15 cellular contexts compared by ENCODE assay signal in the genomic region with DNA sequence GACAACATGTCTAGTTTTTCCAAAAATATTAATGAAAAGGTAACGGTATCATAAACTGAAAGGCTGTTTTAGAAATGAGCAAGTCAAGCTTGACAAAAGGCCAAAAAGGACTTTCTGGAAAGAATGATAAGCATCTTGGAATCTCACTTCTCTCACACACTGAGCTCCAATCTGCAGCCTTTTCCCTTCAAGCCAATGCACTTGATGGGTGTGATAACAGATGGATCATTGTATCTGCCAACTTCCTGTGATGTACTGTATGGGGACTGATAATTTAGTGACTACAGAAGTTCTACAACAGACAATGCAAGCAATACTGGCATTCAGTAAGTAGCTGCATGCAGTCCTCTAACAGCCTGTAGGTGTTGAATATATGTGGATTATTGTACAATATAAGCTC.
DNase-seq lines count a peak whose midpoint lies in the region; ATAC-seq and TF ChIP-seq lines count a peak whose summit lies in the region.
"Had no signal": no experiment of that assay in that cellular context is flagged by ENCODE, and none has a peak within 500 bp of the region (broad histone marks: within the 10 kb centered on the region; RNA-seq: fewer than 3 reads in every experiment).

No MANE protein-coding gene starts in this region.

- H3K27ac ChIP-seq in mesodermal cell (ENCODE audit: low read depth, low read length, severe bottlenecking) (peak overlapping the region; percentile 30), foreskin keratinocyte (no peak overlapping the region), left lung (no peak overlapping the region)
- H3K27ac ChIP-seq: heart left ventricle, skin epidermis had no signal

- H3K4me3 ChIP-seq in mesodermal cell (ENCODE audit: extremely low read depth, insufficient read depth, low read length, poor library complexity, severe bottlenecking) (no peak overlapping the region), left lung (no peak overlapping the region)
- H3K4me3 ChIP-seq: heart left ventricle, skin epidermis had no signal

- intact Hi-C loops in left lung (cut with DNase I) = no loop called here

- H3K4me3 Mint-ChIP-seq in stimulated activated effector memory CD8-positive, alpha-beta T cell treated with anti-CD3 and anti-CD28 coated beads, Interleukin-12 subunit alpha, Interleukin-12 subunit beta, amount 100 ng/mL, for 72 hours = no peak overlapping the region
- H3K4me3 Mint-ChIP-seq: activated naive CD8-positive, alpha-beta T cell treated with anti-CD3 and anti-CD28 coated beads, Interleukin-2, amount 50 U/mL, for 24 hours had no signal

- no peak overlapping the region for H3K27ac Mint-ChIP-seq in stimulated activated effector memory CD8-positive, alpha-beta T cell treated with anti-CD3 and anti-CD28 coated beads, Interleukin-12 subunit alpha, Interleukin-12 subunit beta, amount 100 ng/mL, for 72 hours
- H3K27ac Mint-ChIP-seq: activated naive CD8-positive, alpha-beta T cell treated with anti-CD3 and anti-CD28 coated beads, Interleukin-2, amount 50 U/mL, for 24 hours had no signal

- no peaks in the 10 kb centered on the region for H3K36me3 Mint-ChIP-seq in stimulated activated effector memory CD8-positive, alpha-beta T cell treated with anti-CD3 and anti-CD28 coated beads, Interleukin-12 subunit alpha, Interleukin-12 subunit beta, amount 100 ng/mL, for 72 hours
- H3K36me3 Mint-ChIP-seq: CD4-positive, alpha-beta memory T cell had no signal

- peak; percentile 87 for DNase-seq in EH (ENCODE audit: low read depth)
- peak; percentile 81 for DNase-seq in NCI-H446 treated with DMSO at 0.1 percent for 48 hours (lab: John Stamatoyannopoulos, UW)
- peak; percentile 95 for DNase-seq in cerebellar cortex (ENCODE audit: low spot score)
- no peak for DNase-seq in globus pallidus (ENCODE audit: low spot score)
- no peak for DNase-seq in stimulated activated effector memory CD8-positive, alpha-beta T cell treated with anti-CD3 and anti-CD28 coated beads, Interleukin-12 subunit alpha, Interleukin-12 subunit beta, amount 100 ng/mL, for 72 hours (ENCODE audit: low spot score in 2 of 2)
- no peak for DNase-seq in foreskin keratinocyte
- no peak for DNase-seq in left lung
- DNase-seq: activated CD4-positive, alpha-beta T cell treated with anti-CD3 and anti-CD28 coated beads for 1 hour; activated naive CD8-positive, alpha-beta T cell treated with anti-CD3 and anti-CD28 coated beads, Interleukin-2, amount 50 U/mL, for 24 hours; activated T-cell treated with anti-CD3 and anti-CD28 coated beads, Interleukin-2, amount 50 U/mL, for 1 hour; CD4-positive, alpha-beta memory T cell; heart left ventricle; NCI-H146 had no signal

- H3K4me1 Mint-ChIP-seq in stimulated activated effector memory CD8-positive, alpha-beta T cell treated with anti-CD3 and anti-CD28 coated beads, Interleukin-12 subunit alpha, Interleukin-12 subunit beta, amount 100 ng/mL, for 72 hours = peaks cover 48% of the 10 kb centered on the region

- H3K27me3 ChIP-seq in foreskin keratinocyte = no peaks in the 10 kb centered on the region
- H3K27me3 ChIP-seq in left lung = no peaks in the 10 kb centered on the region
- H3K27me3 ChIP-seq: heart left ventricle had no signal

- H3K9me3 Mint-ChIP-seq in stimulated activated effector memory CD8-positive, alpha-beta T cell treated with anti-CD3 and anti-CD28 coated beads, Interleukin-12 subunit alpha, Interleukin-12 subunit beta, amount 100 ng/mL, for 72 hours = no peaks in the 10 kb centered on the region
- H3K9me3 Mint-ChIP-seq: activated naive CD8-positive, alpha-beta T cell treated with anti-CD3 and anti-CD28 coated beads, Interleukin-2, amount 50 U/mL, for 24 hours; CD4-positive, alpha-beta memory T cell had no signal

- no CpG with 5 or more reads among the region's 1 CpG for WGBS in mesodermal cell (ENCODE audit: insufficient coverage in 2 of 2), 2 experiments

- ATAC-seq in stimulated activated effector memory CD8-positive, alpha-beta T cell treated with anti-CD3 and anti-CD28 coated beads, Interleukin-12 subunit alpha, Interleukin-12 subunit beta, amount 100 ng/mL, for 72 hours = no peak
- ATAC-seq in foreskin keratinocyte = no peak
- ATAC-seq in left lung = no peak
- ATAC-seq: activated naive CD8-positive, alpha-beta T cell treated with anti-CD3 and anti-CD28 coated beads, Interleukin-2, amount 50 U/mL, for 24 hours had no signal

- no peaks in the 10 kb centered on the region for H3K36me3 ChIP-seq in mesodermal cell (ENCODE audit: control insufficient read depth, insufficient read depth, low read length)
- no peaks in the 10 kb centered on the region for H3K36me3 ChIP-seq in left lung
- H3K36me3 ChIP-seq: heart left ventricle had no signal

- no peaks in the 10 kb centered on the region for H3K9me3 ChIP-seq in mesodermal cell (ENCODE audit: control insufficient read depth, low read length)
- H3K9me3 ChIP-seq in left lung = no peaks in the 10 kb centered on the region
- H3K9me3 ChIP-seq: heart left ventricle had no signal

- no peak for TF ChIP-seq CTCF in foreskin keratinocyte (conservative IDR thresholded peaks at IDR 0.05)
- no peak for TF ChIP-seq CTCF in left lung (IDR thresholded peaks at IDR 0.05)

- H3K4me1 ChIP-seq in mesodermal cell (ENCODE audit: control insufficient read depth, insufficient read depth, low read length, poor library complexity, severe bottlenecking) = peaks cover 66% of the 10 kb centered on the region
- peaks cover 26% of the 10 kb centered on the region for H3K4me1 ChIP-seq in foreskin keratinocyte
- peaks cover 17 to 87% of the 10 kb centered on the region in 2 donors for H3K4me1 ChIP-seq in left lung

Comparison
In these comparisons a context has a peak if more than half of its experiments do, and no peak if none do; other contexts are left out.
1. DNase-seq: peak in EH (single experiment), NCI-H446 treated with DMSO at 0.1 percent for 48 hours (single experiment) and cerebellar cortex (single experiment); none in globus pallidus (single experiment), stimulated activated effector memory CD8-positive, alpha-beta T cell treated with anti-CD3 and anti-CD28 coated beads, Interleukin-12 subunit alpha, Interleukin-12 subunit beta, amount 100 ng/mL, for 72 hours (0 of 2), foreskin keratinocyte (0 of 2) and left lung (0 of 2).